In genomic region chr6:14736231-14736953, GRCh38 we compare ENCODE assay signal across 1 cellular context.
TF ChIP-seq lines count a peak whose summit lies in the region.

No MANE protein-coding gene starts in this region.

TF ChIP-seq in GM12878, 131 proteins besides CTCF, POLR2A, EP300 and RAD21 (continued from another document):
- no peak for TF ChIP-seq ZNF687 (IDR thresholded peaks at IDR 0.05)
- no peak for TF ChIP-seq RB1 (IDR thresholded peaks at IDR 0.05; ENCODE audit: borderline replicate concordance)
- 0 out of 2 replicates have a peak, but pooled peaks have one; percentile 12 for TF ChIP-seq JUNB (IDR thresholded peaks at IDR 0.05)
- no peak for TF ChIP-seq FOXM1 (IDR thresholded peaks at IDR 0.05; ENCODE audit: low read depth, low read length)
- TF ChIP-seq ATF7 (IDR thresholded peaks at IDR 0.05; ENCODE audit: low read depth) = peak; percentile 59
- no peak for TF ChIP-seq NR2C2 (IDR thresholded peaks at IDR 0.05; ENCODE audit: borderline replicate concordance, control insufficient read depth, insufficient read length, low read depth)
- no peak for TF ChIP-seq IRF5 (IDR thresholded peaks at IDR 0.05; ENCODE audit: borderline replicate concordance)
- 0 out of 2 replicates have a peak, but pooled peaks have one; percentile 27 for TF ChIP-seq NR2F1 (conservative IDR thresholded peaks at IDR 0.05)
- TF ChIP-seq RELA (IDR thresholded peaks at IDR 0.05; ENCODE audit: borderline replicate concordance, partially characterized antibody) = no peak
- TF ChIP-seq EED (IDR thresholded peaks at IDR 0.05; ENCODE audit: low read depth) = 0 out of 2 replicates have a peak, but pooled peaks have one; percentile 18
- TF ChIP-seq ZBED1 (IDR thresholded peaks at IDR 0.05; ENCODE audit: borderline replicate concordance) = 0 out of 2 replicates have a peak, but pooled peaks have one; percentile 33
- TF ChIP-seq STAT3 (IDR thresholded peaks at IDR 0.05; ENCODE audit: low read depth, low read length) = 0 out of 2 replicates have a peak, but pooled peaks have one; percentile 21
- TF ChIP-seq, protein P1, sequence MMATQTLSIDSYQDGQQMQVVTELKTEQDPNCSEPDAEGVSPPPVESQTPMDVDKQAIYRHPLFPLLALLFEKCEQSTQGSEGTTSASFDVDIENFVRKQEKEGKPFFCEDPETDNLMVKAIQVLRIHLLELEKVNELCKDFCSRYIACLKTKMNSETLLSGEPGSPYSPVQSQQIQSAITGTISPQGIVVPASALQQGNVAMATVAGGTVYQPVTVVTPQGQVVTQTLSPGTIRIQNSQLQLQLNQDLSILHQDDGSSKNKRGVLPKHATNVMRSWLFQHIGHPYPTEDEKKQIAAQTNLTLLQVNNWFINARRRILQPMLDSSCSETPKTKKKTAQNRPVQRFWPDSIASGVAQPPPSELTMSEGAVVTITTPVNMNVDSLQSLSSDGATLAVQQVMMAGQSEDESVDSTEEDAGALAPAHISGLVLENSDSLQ (IDR thresholded peaks at IDR 0.05) = peak; percentile 86
- no peak for TF ChIP-seq HDAC6 (IDR thresholded peaks at IDR 0.05; ENCODE audit: unreplicated experiment)
- peak in 1 of 2 experiments; percentile 34; a peak in 2 of 4 replicates for TF ChIP-seq IKZF2 (IDR thresholded peaks at IDR 0.05)
- TF ChIP-seq TCF12 (IDR thresholded peaks at IDR 0.05; ENCODE audit: low read depth, low read length) = no peak
- TF ChIP-seq NFIC (IDR thresholded peaks at IDR 0.05; ENCODE audit: low read depth, low read length) = peak; percentile 27; the same call in 1 of the 2 replicates
- TF ChIP-seq RAD51 (IDR thresholded peaks at IDR 0.05) = no peak
- 0 out of 2 replicates have a peak, but pooled peaks have one; percentile 18 for TF ChIP-seq IKZF1 (conservative IDR thresholded peaks at IDR 0.05)
- TF ChIP-seq NFXL1 (IDR thresholded peaks at IDR 0.05; ENCODE audit: borderline replicate concordance) = no peak
- peak; percentile 78 for TF ChIP-seq PBX3 (IDR thresholded peaks at IDR 0.05; ENCODE audit: insufficient replicate concordance, low read depth, low read length)
